ENCODE assay signal across 8 cellular contexts in the genomic region with DNA sequence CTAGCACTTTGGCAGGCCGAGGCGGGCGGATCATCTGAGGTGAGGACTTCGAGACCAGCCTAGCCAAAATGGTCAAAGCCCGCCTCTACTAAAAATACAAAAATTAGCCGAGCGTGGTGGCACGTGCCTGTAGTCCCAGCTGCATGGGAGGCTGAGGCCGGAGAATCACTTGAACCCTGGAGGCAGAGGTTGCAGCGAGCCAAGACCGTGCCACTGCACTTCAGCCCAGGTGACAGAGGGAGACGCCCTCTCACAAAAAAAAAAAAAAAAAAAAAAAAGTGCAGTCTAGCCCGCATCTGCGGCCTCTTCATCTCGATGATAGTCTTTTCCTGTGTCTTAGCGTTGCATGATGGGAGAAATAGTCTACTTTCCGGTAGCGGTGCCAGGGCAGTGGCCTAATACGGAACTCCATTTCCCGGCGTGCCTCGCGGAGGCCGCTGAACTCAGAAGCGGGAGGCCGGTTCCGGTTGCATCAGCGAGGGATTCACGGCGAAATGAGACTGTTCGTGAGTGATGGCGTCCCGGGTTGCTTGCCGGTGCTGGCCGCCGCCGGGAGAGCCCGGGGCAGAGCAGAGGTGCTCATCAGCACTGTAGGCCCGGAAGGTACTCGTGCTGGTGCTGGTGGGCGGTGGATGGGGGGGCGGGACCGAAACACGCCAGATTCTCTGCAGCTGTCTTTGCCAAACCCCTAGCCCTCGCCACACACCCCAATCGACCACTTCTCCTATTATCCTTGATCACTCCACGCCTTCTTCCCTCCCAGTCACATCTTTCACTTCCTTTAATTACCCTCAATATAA. TPM values are rescaled to one million over a fixed set of nuclear protein-coding genes. Genes with fewer than 3 reads are reported as not detected.
DNase-seq lines count a peak whose midpoint lies in the region; ATAC-seq and TF ChIP-seq lines count a peak whose summit lies in the region.

Gene MARS1, plus strand, starts transcription at position 472 of the 800 bp plus-strand sequence. Its CDS starts 23 bp downstream, at position 495.

- H3K4me3 Mint-ChIP-seq in activated CD4-positive, alpha-beta T cell treated with anti-CD3 and anti-CD28 coated beads, Interleukin-2, amount 10 ng/mL, durations not matched to agents 24 days and 14 days = peak within 1 kb of the TSS; percentile 96

- H3K27ac ChIP-seq in C4-2B (peak within 1 kb of the TSS; percentile 88), coronary artery (peak within 1 kb of the TSS; percentile 62 to 96)

- peak; percentile 98 for ATAC-seq in GM19328 (IDR thresholded peaks at IDR 0.05; ENCODE audit: unreplicated experiment)
- ATAC-seq in HG03520 (IDR thresholded peaks at IDR 0.05; ENCODE audit: unreplicated experiment) = peak; percentile 94
- ATAC-seq in left colon = peak; percentile 99

- peak within 1 kb of the TSS; percentile 100 for H3K4me3 ChIP-seq in coronary artery

- DNase-seq in NCI-H526 treated with DMSO at 0.1 percent for 48 hours (lab: John Stamatoyannopoulos, UW) = peak; percentile 92
- peak; percentile 98 for DNase-seq in activated CD4-positive, alpha-beta T cell treated with anti-CD3 and anti-CD28 coated beads, Interleukin-2, amount 10 ng/mL, durations not matched to agents 24 days and 14 days
- DNase-seq in coronary artery (ENCODE audit: low spot score) = peak; percentile 94
- DNase-seq in left colon = peak; percentile 94 to 96
- peak; percentile 95 for DNase-seq in stimulated activated CD4-positive, alpha-beta T cell treated with anti-CD3 and anti-CD28 coated beads, Interleukin-1b, Interleukin-23, amount 100 ng/mL, for 48 hours

- TF ChIP-seq CTCF in C4-2B (conservative IDR thresholded peaks at IDR 0.05) = peak; percentile 60
- TF ChIP-seq CTCF in coronary artery (IDR thresholded peaks at IDR 0.05) = no peak

- peaks cover 46% of the 10 kb centered on the region for H3K36me3 Mint-ChIP-seq in activated CD4-positive, alpha-beta T cell treated with anti-CD3 and anti-CD28 coated beads, Interleukin-2, amount 10 ng/mL, durations not matched to agents 24 days and 14 days (ENCODE audit: low read depth)

- H3K4me1 Mint-ChIP-seq in activated CD4-positive, alpha-beta T cell treated with anti-CD3 and anti-CD28 coated beads, Interleukin-2, amount 10 ng/mL, durations not matched to agents 24 days and 14 days = peaks cover 27% of the 10 kb centered on the region

- no peaks in the 10 kb centered on the region for H3K9me3 Mint-ChIP-seq in activated CD4-positive, alpha-beta T cell treated with anti-CD3 and anti-CD28 coated beads, Interleukin-2, amount 10 ng/mL, durations not matched to agents 24 days and 14 days

- H3K27ac Mint-ChIP-seq in activated CD4-positive, alpha-beta T cell treated with anti-CD3 and anti-CD28 coated beads, Interleukin-2, amount 10 ng/mL, durations not matched to agents 24 days and 14 days = peak within 1 kb of the TSS; percentile 93

- peaks cover 2% of the 10 kb centered on the region for H3K27me3 Mint-ChIP-seq in activated CD4-positive, alpha-beta T cell treated with anti-CD3 and anti-CD28 coated beads, Interleukin-2, amount 10 ng/mL, durations not matched to agents 24 days and 14 days

- intact Hi-C loops in activated CD4-positive, alpha-beta T cell treated with anti-CD3 and anti-CD28 coated beads, Interleukin-2, amount 10 ng/mL, durations not matched to agents 24 days and 14 days (cut with micrococcal nuclease) = loop anchor here (1.0 kb wide), 3 partner anchors 8 to 60 kb away; partner anchors contain the start of genes ARHGAP9, DCTN2 and DDIT3
- intact Hi-C loops in left colon (cut with DNase I, micrococcal nuclease) = no loop called here

RNA-seq across cellular contexts. Expression of gene MARS1, which starts in this region (rescaled TPM):
- total RNA-seq in activated CD4-positive, alpha-beta T cell treated with anti-CD3 and anti-CD28 coated beads, Interleukin-2, amount 10 ng/mL, durations not matched to agents 24 days and 14 days = 307 and 316 TPM in 2 replicates
- total RNA-seq in left colon = 100 to 1,000 TPM in 1 of 2 donors, 10 to 100 TPM in 1; 89.3 to 125 TPM

Comparison
In these comparisons a context has a peak if more than half of its experiments do, and no peak if none do; other contexts are left out.
1. Peak in every context shown above with its lines: DNase-seq, ATAC-seq, H3K4me3 ChIP-seq and H3K27ac ChIP-seq.